In the genomic region with DNA sequence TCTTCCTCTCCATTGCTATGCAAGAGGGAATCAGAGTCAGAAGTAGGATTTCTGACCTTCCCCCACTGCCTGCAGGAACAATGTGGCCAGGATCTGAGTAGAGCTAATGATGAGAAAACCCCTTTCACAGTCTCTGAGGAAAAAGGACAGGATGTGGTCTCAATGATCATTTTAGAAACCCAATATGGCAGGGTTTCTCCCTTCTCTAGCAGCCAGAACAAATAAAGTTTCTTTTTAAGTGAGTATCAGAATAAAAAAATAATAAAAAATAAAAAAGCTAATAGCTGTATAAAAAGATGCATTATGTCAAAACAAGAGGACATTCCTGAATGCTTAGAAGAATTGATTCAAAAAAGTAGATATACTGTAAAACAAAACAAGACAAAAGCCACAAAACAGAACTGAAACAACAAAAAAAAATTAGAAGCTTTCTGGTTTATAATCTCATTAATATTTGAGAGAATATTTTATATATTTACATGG, we compare ENCODE assay signal across 9 cellular contexts.
DNase-seq lines count a peak whose midpoint lies in the region; ATAC-seq and TF ChIP-seq lines count a peak whose summit lies in the region.
"Had no signal": no experiment of that assay in that cellular context is flagged by ENCODE, and none has a peak within 500 bp of the region (broad histone marks: within the 10 kb centered on the region; RNA-seq: fewer than 3 reads in every experiment).

No MANE protein-coding gene starts in this region.

- no peak for TF ChIP-seq CTCF in fibroblast of mammary gland (conservative IDR thresholded peaks at IDR 0.05; ENCODE audit: control insufficient read depth, insufficient read depth, low read depth, low read length)

- DNase-seq in fibroblast of mammary gland (ENCODE audit: low read depth) = peak; percentile 3
- no peak for DNase-seq in putamen (ENCODE audit: low spot score)
- no peak for DNase-seq in DMS114 treated with DMSO at 0.1 percent for 48 hours (lab: John Stamatoyannopoulos, UW; ENCODE audit: unreplicated experiment)
- DNase-seq in central memory CD4-positive, alpha-beta T cell = no peak
- no peak for DNase-seq in NCI-H2029 (lab: John Stamatoyannopoulos, UW)
- DNase-seq: immature natural killer cell had no signal

- TF ChIP-seq POLR2A in GM18505 (IDR thresholded peaks at IDR 0.05; ENCODE audit: borderline replicate concordance, extremely low read depth, insufficient read depth, insufficient read length) = no peak

- no peak overlapping the region for H3K4me3 ChIP-seq in fibroblast of mammary gland (ENCODE audit: control insufficient read depth, low read depth, low read length)

- ATAC-seq in GM18505 (IDR thresholded peaks at IDR 0.05; ENCODE audit: unreplicated experiment) = peak; percentile 95
- peak; percentile 98 for ATAC-seq in GM21515 (IDR thresholded peaks at IDR 0.05; ENCODE audit: unreplicated experiment)
- peak; percentile 95 for ATAC-seq in HG03175 (IDR thresholded peaks at IDR 0.05; ENCODE audit: unreplicated experiment)
